In the genomic region with DNA sequence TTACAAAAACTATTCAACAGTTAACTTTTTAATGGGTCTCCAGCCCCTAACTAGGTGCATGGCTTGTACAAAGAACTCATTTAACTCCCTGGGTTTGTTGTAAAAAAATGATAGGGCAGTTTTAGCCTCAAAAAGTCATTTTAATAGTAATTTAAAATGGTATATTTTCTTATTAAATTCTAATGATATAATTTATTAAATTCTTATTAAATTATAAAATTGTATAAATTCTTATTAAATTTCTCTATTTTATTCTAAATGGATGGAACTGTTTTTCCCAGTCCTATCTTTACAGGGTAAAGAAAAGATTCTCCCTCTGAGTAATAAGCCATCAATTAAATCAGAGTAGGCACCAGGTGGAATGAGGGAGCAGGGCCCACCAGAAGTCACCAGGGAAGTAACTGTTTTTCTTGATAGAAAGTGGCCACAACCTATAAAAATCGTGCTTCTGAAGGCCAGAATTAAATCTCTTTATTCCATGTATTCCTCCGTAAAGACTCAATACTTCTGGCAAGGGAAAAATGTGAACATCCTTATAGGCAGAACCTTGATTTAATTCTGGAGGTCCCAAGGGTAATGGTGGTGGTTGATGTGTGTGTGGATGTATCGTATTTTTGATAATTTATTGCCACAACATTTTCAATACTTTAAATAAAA, we compare ENCODE assay signal across 8 cellular contexts. TPM values are rescaled to one million over a fixed set of nuclear protein-coding genes. Genes with fewer than 3 reads are reported as not detected.
A peak's percentile ranks its signal among the peaks of the same experiment; 100 is the strongest.
DNase-seq lines count a peak whose midpoint lies in the region; ATAC-seq lines count a peak whose summit lies in the region.

No MANE protein-coding gene starts in this region.

- no peak for ATAC-seq in stimulated activated naive CD8-positive, alpha-beta T cell treated with anti-CD3 and anti-CD28 coated beads, Interleukin-15, amount 100 ng/mL, for 72 hours
- ATAC-seq in GM19463 (IDR thresholded peaks at IDR 0.05; ENCODE audit: unreplicated experiment) (no peak), GM19328 (IDR thresholded peaks at IDR 0.05; ENCODE audit: unreplicated experiment) (no peak)

- no peaks in the 10 kb centered on the region for H3K27me3 Mint-ChIP-seq in stimulated activated naive CD8-positive, alpha-beta T cell treated with anti-CD3 and anti-CD28 coated beads, Interleukin-15, amount 100 ng/mL, for 72 hours

- peak overlapping the region; percentile 59 to 95 for H3K4me3 Mint-ChIP-seq in stimulated activated naive CD8-positive, alpha-beta T cell treated with anti-CD3 and anti-CD28 coated beads, Interleukin-15, amount 100 ng/mL, for 72 hours

- DNase-seq in NCI-H2227 (lab: John Stamatoyannopoulos, UW; ENCODE audit: unreplicated experiment) (peak; percentile 36), NCI-H2227 treated with DMSO at 0.1 percent for 48 hours (lab: John Stamatoyannopoulos, UW) (no peak), SK-MEL-5 (ENCODE audit: low read depth, low spot score) (peak; percentile 21), glomerular visceral epithelial cell (ENCODE audit: extremely low spot score) (peak; percentile 6), mucosa of gallbladder (ENCODE audit: low spot score) (no peak)
- no peak for DNase-seq in stimulated activated naive CD8-positive, alpha-beta T cell treated with anti-CD3 and anti-CD28 coated beads, Interleukin-15, amount 100 ng/mL, for 72 hours

- no peaks in the 10 kb centered on the region for H3K9me3 Mint-ChIP-seq in stimulated activated naive CD8-positive, alpha-beta T cell treated with anti-CD3 and anti-CD28 coated beads, Interleukin-15, amount 100 ng/mL, for 72 hours

- in situ Hi-C loops in SK-MEL-5 (cut with HindIII; ENCODE audit: low pct_unique_long_range_greater_than_20kb, low sequenced_read_pairs) = no loop called here

- H3K4me1 Mint-ChIP-seq in stimulated activated naive CD8-positive, alpha-beta T cell treated with anti-CD3 and anti-CD28 coated beads, Interleukin-15, amount 100 ng/mL, for 72 hours = peaks cover 37% of the 10 kb centered on the region

- peak overlapping the region in 1 of 2 donors; percentile 27 for H3K27ac Mint-ChIP-seq in stimulated activated naive CD8-positive, alpha-beta T cell treated with anti-CD3 and anti-CD28 coated beads, Interleukin-15, amount 100 ng/mL, for 72 hours

RNA-seq across cellular contexts. Expression of gene FKBP7, which starts 0.8 kb away (rescaled TPM):
- 31.2 and 33.5 TPM in 2 replicates for total RNA-seq in SK-MEL-5 (2014; rRNA removed; shearing (Covaris generic))
- polyA plus RNA-seq in SK-MEL-5 (2015; cell fraction: cytosol; rRNA removed) = 19.1 and 19.8 TPM in 2 replicates
- 3.7 and 6.4 TPM in 2 replicates for polyA plus RNA-seq in SK-MEL-5 (2015; cell fraction: nucleus; rRNA removed)
- 9.1 TPM for total RNA-seq in mucosa of gallbladder

RNA-seq across cellular contexts. Expression of gene PLEKHA3, which starts 2.7 kb away (rescaled TPM):
- total RNA-seq in SK-MEL-5 (2014; rRNA removed; shearing (Covaris generic)) = 12.4 and 14.0 TPM in 2 replicates
- polyA plus RNA-seq in SK-MEL-5 (2015; cell fraction: cytosol; rRNA removed) = 6.0 and 9.4 TPM in 2 replicates
- polyA plus RNA-seq in SK-MEL-5 (2015; cell fraction: nucleus; rRNA removed) = 4.9 and 7.0 TPM in 2 replicates
- 37.4 TPM for total RNA-seq in mucosa of gallbladder

RNA-seq across cellular contexts. Expression of gene PJVK, which starts 26.4 kb away (rescaled TPM):
- 0.34 and 0.56 TPM in 2 replicates for total RNA-seq in SK-MEL-5 (2014; rRNA removed; shearing (Covaris generic))
- polyA plus RNA-seq in SK-MEL-5 (2015; cell fraction: cytosol; rRNA removed) = 0.05 and 0.26 TPM in 2 replicates
- 13.5 and 20.0 TPM in 2 replicates for polyA plus RNA-seq in SK-MEL-5 (2015; cell fraction: nucleus; rRNA removed)
- total RNA-seq in mucosa of gallbladder = 3.1 TPM

RNA-seq across cellular contexts. Expression of gene PRKRA, which starts 26.6 kb away (rescaled TPM):
- 32.3 and 39.4 TPM in 2 replicates for total RNA-seq in SK-MEL-5 (2014; rRNA removed; shearing (Covaris generic))
- polyA plus RNA-seq in SK-MEL-5 (2015; cell fraction: cytosol; rRNA removed) = 27.1 and 31.9 TPM in 2 replicates
- polyA plus RNA-seq in SK-MEL-5 (2015; cell fraction: nucleus; rRNA removed) = 65.8 and 71.6 TPM in 2 replicates
- total RNA-seq in mucosa of gallbladder = 43.0 TPM

Comparison
In these comparisons a context has a peak if more than half of its experiments do, and no peak if none do; other contexts are left out.
1. DNase-seq: peak in NCI-H2227 (single experiment), SK-MEL-5 (single experiment) and glomerular visceral epithelial cell (single experiment); none in NCI-H2227 treated with DMSO at 0.1 percent for 48 hours (single experiment), stimulated activated naive CD8-positive, alpha-beta T cell treated with anti-CD3 and anti-CD28 coated beads, Interleukin-15, amount 100 ng/mL, for 72 hours (0 of 2) and mucosa of gallbladder (single experiment).